ENCODE assay signal across 1 cellular context in the genomic region with DNA sequence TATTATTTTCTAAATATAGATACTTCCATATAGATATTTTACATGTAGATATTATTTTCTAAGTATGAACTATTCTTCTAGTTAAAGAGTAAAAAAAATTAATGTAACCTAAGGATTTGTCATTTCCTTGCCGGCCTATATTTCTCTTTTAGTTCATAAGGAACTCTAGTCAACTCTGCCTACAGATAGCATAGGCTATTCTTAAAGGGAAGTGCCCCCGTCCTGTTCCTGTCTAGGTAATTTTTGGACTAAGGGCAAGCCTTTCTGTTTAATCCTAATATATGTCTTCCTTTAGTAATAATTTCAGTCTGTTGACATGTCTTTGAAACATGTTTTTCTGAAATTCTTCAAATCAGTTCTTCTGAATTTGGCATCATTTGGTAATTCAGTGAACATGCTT.
TF ChIP-seq lines count a peak whose summit lies in the region.

No MANE protein-coding gene starts in this region.

TF ChIP-seq in GM12878, 131 proteins besides CTCF, POLR2A, EP300 and RAD21 (continued from another document):
- TF ChIP-seq, protein P1, sequence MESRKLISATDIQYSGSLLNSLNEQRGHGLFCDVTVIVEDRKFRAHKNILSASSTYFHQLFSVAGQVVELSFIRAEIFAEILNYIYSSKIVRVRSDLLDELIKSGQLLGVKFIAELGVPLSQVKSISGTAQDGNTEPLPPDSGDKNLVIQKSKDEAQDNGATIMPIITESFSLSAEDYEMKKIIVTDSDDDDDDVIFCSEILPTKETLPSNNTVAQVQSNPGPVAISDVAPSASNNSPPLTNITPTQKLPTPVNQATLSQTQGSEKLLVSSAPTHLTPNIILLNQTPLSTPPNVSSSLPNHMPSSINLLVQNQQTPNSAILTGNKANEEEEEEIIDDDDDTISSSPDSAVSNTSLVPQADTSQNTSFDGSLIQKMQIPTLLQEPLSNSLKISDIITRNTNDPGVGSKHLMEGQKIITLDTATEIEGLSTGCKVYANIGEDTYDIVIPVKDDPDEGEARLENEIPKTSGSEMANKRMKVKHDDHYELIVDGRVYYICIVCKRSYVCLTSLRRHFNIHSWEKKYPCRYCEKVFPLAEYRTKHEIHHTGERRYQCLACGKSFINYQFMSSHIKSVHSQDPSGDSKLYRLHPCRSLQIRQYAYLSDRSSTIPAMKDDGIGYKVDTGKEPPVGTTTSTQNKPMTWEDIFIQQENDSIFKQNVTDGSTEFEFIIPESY (IDR thresholded peaks at IDR 0.05) = no peak
- no peak for TF ChIP-seq ETV6 (conservative IDR thresholded peaks at IDR 0.05 in 1 of 2, IDR thresholded peaks at IDR 0.05 in 1 of 2; ENCODE audit: borderline replicate concordance in 1 of 2, low read depth in 1 of 2)
TF ChIP-seq in GM12878: peak in this region for 1.
